Comparison of ENCODE assay signal across 1 cellular context in the genomic region with DNA sequence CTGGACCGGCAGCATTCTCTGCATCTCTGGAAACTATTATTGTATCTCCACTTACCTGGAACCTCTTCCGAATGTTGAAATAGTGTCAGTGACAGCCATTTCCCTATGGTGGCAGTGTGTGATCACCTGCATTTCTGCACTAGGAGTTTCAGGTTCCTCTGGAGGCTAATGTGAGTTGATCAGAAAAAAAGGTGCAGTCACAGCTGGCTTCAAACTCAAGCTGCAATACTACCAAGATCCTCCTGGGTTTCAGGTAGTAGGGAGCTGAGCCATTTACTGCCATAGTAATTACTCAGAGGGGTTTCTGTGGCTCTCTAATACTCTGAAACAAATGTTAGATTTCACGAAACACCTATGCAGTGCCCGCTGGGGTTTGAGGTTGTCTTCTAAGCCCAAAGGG.
TF ChIP-seq lines count a peak whose summit lies in the region.

No MANE protein-coding gene starts in this region.

TF ChIP-seq in GM12878, 131 proteins besides CTCF, POLR2A, EP300 and RAD21:
- TF ChIP-seq NFXL1 (IDR thresholded peaks at IDR 0.05; ENCODE audit: borderline replicate concordance) = no peak
- no peak for TF ChIP-seq TARDBP (IDR thresholded peaks at IDR 0.05; ENCODE audit: borderline replicate concordance)
TF ChIP-seq in GM12878: peak in this region for 0.
